ENCODE assay signal across 1 cellular context in the genomic region with DNA sequence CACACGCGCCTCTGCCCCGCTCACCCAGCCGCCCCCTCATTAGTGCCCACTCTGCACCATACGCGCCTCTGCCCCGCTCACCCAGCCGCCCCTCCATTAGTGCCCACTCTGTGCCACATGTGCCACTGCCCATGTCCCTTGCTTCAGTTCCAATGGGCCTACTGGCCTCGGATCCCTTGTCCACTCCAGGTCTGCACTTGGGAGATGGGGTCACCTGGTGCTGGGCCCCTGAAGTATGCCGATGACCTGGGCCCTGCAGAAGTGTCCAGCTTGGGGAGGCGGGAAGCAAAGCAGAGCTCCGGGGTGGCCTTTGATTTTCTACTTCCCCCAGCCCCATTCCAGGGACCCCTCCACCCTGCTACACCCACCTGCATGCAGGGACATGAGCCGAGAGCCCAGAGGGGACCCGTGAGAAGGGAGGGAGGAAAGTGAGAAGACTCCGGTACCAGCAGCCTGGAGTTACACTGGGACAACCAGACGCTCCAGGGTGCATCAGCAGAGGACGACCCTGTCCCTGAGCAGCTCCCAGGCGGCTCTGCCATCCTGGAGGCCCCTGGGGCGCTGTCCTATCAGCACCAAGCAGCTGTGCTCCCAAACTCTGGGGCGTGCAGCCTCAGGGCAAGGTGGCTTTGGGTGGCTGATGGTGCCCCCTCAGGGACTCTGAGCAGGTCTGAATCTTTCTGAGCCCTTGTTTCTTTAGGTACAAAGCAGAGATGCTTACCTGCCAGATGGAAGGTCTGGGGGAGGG.
TF ChIP-seq lines count a peak whose summit lies in the region.

No MANE protein-coding gene starts in this region.

TF ChIP-seq in SK-N-SH, 30 proteins besides CTCF, POLR2A, EP300 and RAD21 (continued from another document):
- TF ChIP-seq, protein P1, sequence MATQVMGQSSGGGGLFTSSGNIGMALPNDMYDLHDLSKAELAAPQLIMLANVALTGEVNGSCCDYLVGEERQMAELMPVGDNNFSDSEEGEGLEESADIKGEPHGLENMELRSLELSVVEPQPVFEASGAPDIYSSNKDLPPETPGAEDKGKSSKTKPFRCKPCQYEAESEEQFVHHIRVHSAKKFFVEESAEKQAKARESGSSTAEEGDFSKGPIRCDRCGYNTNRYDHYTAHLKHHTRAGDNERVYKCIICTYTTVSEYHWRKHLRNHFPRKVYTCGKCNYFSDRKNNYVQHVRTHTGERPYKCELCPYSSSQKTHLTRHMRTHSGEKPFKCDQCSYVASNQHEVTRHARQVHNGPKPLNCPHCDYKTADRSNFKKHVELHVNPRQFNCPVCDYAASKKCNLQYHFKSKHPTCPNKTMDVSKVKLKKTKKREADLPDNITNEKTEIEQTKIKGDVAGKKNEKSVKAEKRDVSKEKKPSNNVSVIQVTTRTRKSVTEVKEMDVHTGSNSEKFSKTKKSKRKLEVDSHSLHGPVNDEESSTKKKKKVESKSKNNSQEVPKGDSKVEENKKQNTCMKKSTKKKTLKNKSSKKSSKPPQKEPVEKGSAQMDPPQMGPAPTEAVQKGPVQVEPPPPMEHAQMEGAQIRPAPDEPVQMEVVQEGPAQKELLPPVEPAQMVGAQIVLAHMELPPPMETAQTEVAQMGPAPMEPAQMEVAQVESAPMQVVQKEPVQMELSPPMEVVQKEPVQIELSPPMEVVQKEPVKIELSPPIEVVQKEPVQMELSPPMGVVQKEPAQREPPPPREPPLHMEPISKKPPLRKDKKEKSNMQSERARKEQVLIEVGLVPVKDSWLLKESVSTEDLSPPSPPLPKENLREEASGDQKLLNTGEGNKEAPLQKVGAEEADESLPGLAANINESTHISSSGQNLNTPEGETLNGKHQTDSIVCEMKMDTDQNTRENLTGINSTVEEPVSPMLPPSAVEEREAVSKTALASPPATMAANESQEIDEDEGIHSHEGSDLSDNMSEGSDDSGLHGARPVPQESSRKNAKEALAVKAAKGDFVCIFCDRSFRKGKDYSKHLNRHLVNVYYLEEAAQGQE (IDR thresholded peaks at IDR 0.05; ENCODE audit: low read depth, low read length), result peak; percentile 89
